10 cellular contexts compared by ENCODE assay signal in genomic region chr17:46264456-46265198, GRCh38. TPM values are rescaled to one million over a fixed set of nuclear protein-coding genes. Genes with fewer than 3 reads are reported as not detected.
DNase-seq lines count a peak whose midpoint lies in the region; ATAC-seq and TF ChIP-seq lines count a peak whose summit lies in the region.
"Had no signal": no experiment of that assay in that cellular context is flagged by ENCODE, and none has a peak within 500 bp of the region (broad histone marks: within the 10 kb centered on the region; RNA-seq: fewer than 3 reads in every experiment).

No MANE protein-coding gene starts in this region.

- intact Hi-C loops in CD8-positive, alpha-beta T cell (cut with DNase I, micrococcal nuclease) = loop anchor here (2.0 to 5.0 kb wide), 3 partner anchors 72 to 372 kb away; partner anchors contain the start of genes KANSL1 (in 2 of the 2) and MAPT (in 1 of the 2)

- peak overlapping the region in 1 of 2 experiments; percentile 47 for H3K4ac ChIP-seq in mesenchymal stem cell (ENCODE audit: low read depth in 1 of 2, low read length in 2 of 2)

- CTCF ChIA-PET in CD8-positive, alpha-beta T cell (lab: Charles Lee) = interaction anchor here (0.7 kb wide), 1 partner anchor 51 kb away, joined by 3 read pairs; no protein-coding TSS in a partner anchor

- no peak for TF ChIP-seq CTCF in CD8-positive, alpha-beta T cell (IDR thresholded peaks at IDR 0.05)
- no peak for TF ChIP-seq CTCF in Peyer's patch (IDR thresholded peaks at IDR 0.05)

- ATAC-seq in CD8-positive, alpha-beta T cell = peak; percentile 59
- peak; percentile 23 to 42 for ATAC-seq in activated naive CD4-positive, alpha-beta T cell treated with anti-CD3 and anti-CD28 coated beads, Interleukin-2, amount 50 U/mL, for 72 hours
- ATAC-seq in GM19035 (IDR thresholded peaks at IDR 0.05; ENCODE audit: unreplicated experiment) = no peak

- no peak overlapping the region for H3K4me3 ChIP-seq in CD8-positive, alpha-beta T cell (ENCODE audit: low read depth, low read length)
- H3K4me3 ChIP-seq in mesenchymal stem cell (ENCODE audit: insufficient read depth in 1 of 2, low read depth in 1 of 2, low read length in 2 of 2) (no peak overlapping the region), Peyer's patch (no peak overlapping the region)

- POLR2A ChIA-PET in CD8-positive, alpha-beta T cell (lab: Charles Lee) = no interaction called here

- peak overlapping the region; percentile 96 for H3K27ac Mint-ChIP-seq in CD8-positive, alpha-beta T cell
- H3K27ac Mint-ChIP-seq in activated naive CD4-positive, alpha-beta T cell treated with anti-CD3 and anti-CD28 coated beads, Interleukin-2, amount 50 U/mL, for 72 hours = peak overlapping the region in 1 of 2 donors; percentile 57

- H3K9me3 ChIP-seq in CD8-positive, alpha-beta T cell (ENCODE audit: low read length) = no peaks in the 10 kb centered on the region
- H3K9me3 ChIP-seq in mesenchymal stem cell (ENCODE audit: control insufficient read depth, low read length) = no peaks in the 10 kb centered on the region
- no peaks in the 10 kb centered on the region for H3K9me3 ChIP-seq in Peyer's patch

- H4K8ac ChIP-seq in mesenchymal stem cell (ENCODE audit: low read length) = no peak overlapping the region

- H3K18ac ChIP-seq in mesenchymal stem cell (ENCODE audit: low read depth in 1 of 2, low read length in 2 of 2) = peak overlapping the region in 1 of 2 experiments; percentile 28

- TF ChIP-seq POLR2A in Peyer's patch (IDR thresholded peaks at IDR 0.05) = no peak

- H2BK12ac ChIP-seq in mesenchymal stem cell (ENCODE audit: low read length in 2 of 2) = peak overlapping the region in 1 of 2 experiments; percentile 29

- H3K79me1 ChIP-seq in mesenchymal stem cell (replicated peaks; ENCODE audit: low read length, poor library complexity, severe bottlenecking) = no peaks in the 10 kb centered on the region

- H2AK5ac ChIP-seq in mesenchymal stem cell (ENCODE audit: low read length, severe bottlenecking) = peak overlapping the region; percentile 16

- peaks cover 34% of the 10 kb centered on the region for H3K4me1 Mint-ChIP-seq in CD8-positive, alpha-beta T cell (ENCODE audit: low read depth)

- H4K91ac ChIP-seq in mesenchymal stem cell (ENCODE audit: low read length) = no peak overlapping the region

- H3K36me3 Mint-ChIP-seq in CD8-positive, alpha-beta T cell = peaks cover 5% of the 10 kb centered on the region
- H3K36me3 Mint-ChIP-seq in activated naive CD4-positive, alpha-beta T cell treated with anti-CD3 and anti-CD28 coated beads, Interleukin-2, amount 50 U/mL, for 72 hours = peaks cover 0 to 6% of the 10 kb centered on the region in 2 donors

- H3K4me3 Mint-ChIP-seq in CD8-positive, alpha-beta T cell = peak overlapping the region; percentile 71

- H3K4me1 ChIP-seq in CD8-positive, alpha-beta T cell (ENCODE audit: insufficient read depth, low read length) = peaks cover 30% of the 10 kb centered on the region
- H3K4me1 ChIP-seq in mesenchymal stem cell (ENCODE audit: control insufficient read depth, insufficient read depth, low read depth, low read length) = peaks cover 23% of the 10 kb centered on the region
- peaks cover 0 to 7% (median 1%) of the 10 kb centered on the region in 4 donors for H3K4me1 ChIP-seq in Peyer's patch

- H2BK5ac ChIP-seq in mesenchymal stem cell (ENCODE audit: low read depth, low read length, poor library complexity, severe bottlenecking) = no peak overlapping the region

- no peaks in the 10 kb centered on the region for H3K27me3 Mint-ChIP-seq in CD8-positive, alpha-beta T cell (ENCODE audit: low read depth)

- H3K9ac ChIP-seq in mesenchymal stem cell (ENCODE audit: low read length) = no peak overlapping the region

- no peaks in the 10 kb centered on the region for H3K36me3 ChIP-seq in CD8-positive, alpha-beta T cell (ENCODE audit: insufficient read depth, low read length)
- no peaks in the 10 kb centered on the region for H3K36me3 ChIP-seq in mesenchymal stem cell (ENCODE audit: control insufficient read depth in 1 of 2, insufficient read depth in 2 of 2, low read depth in 1 of 2, low read length in 2 of 2)
- no peaks in the 10 kb centered on the region for H3K36me3 ChIP-seq in Peyer's patch

- no peak overlapping the region for H2AFZ ChIP-seq in mesenchymal stem cell (ENCODE audit: low read depth, low read length)

- H3K27ac ChIP-seq in CD8-positive, alpha-beta T cell (ENCODE audit: low read depth, low read length) = peak overlapping the region; percentile 66
- H3K27ac ChIP-seq in mesenchymal stem cell (ENCODE audit: low read length, poor library complexity, severe bottlenecking) = peak overlapping the region; percentile 11
- peak overlapping the region in 2 of 4 donors; percentile 25 to 27 for H3K27ac ChIP-seq in Peyer's patch

- no peaks in the 10 kb centered on the region for H3K9me3 Mint-ChIP-seq in CD8-positive, alpha-beta T cell
- no peaks in the 10 kb centered on the region for H3K9me3 Mint-ChIP-seq in activated naive CD4-positive, alpha-beta T cell treated with anti-CD3 and anti-CD28 coated beads, Interleukin-2, amount 50 U/mL, for 72 hours

- peak overlapping the region; percentile 50 for H2BK120ac ChIP-seq in mesenchymal stem cell (ENCODE audit: low read depth, low read length)

- no peak overlapping the region for H3K14ac ChIP-seq in mesenchymal stem cell (ENCODE audit: low read length in 2 of 2)

- no peak overlapping the region for H2BK15ac ChIP-seq in mesenchymal stem cell (ENCODE audit: low read depth, poor library complexity, severe bottlenecking)

- WGBS in mesenchymal stem cell = 16% methylated on average over 3 of the region's 3 CpGs

- H3K27me3 ChIP-seq in CD8-positive, alpha-beta T cell (ENCODE audit: insufficient read depth, low read length) = no peaks in the 10 kb centered on the region
- peaks cover 6 to 12% of the 10 kb centered on the region in 2 experiments for H3K27me3 ChIP-seq in mesenchymal stem cell (ENCODE audit: control insufficient read depth in 1 of 2, insufficient read depth in 1 of 2, low read length in 2 of 2)
- no peaks in the 10 kb centered on the region for H3K27me3 ChIP-seq in Peyer's patch

- peak overlapping the region; percentile 1 for H3K4me2 ChIP-seq in mesenchymal stem cell (ENCODE audit: low read length, poor library complexity, severe bottlenecking)

- no peak overlapping the region for H3K23ac ChIP-seq in mesenchymal stem cell (ENCODE audit: low read length in 2 of 2)

- DNase-seq in CD8-positive, alpha-beta T cell = peak in 5 of 7 experiments; percentile 8 to 70 (median 29)
- peak; percentile 65 for DNase-seq in HS-5 (ENCODE audit: low read depth)
- no peak for DNase-seq in activated naive CD4-positive, alpha-beta T cell treated with anti-CD3 and anti-CD28 coated beads, Interleukin-2, amount 50 U/mL, for 72 hours (ENCODE audit: low spot score in 2 of 2)
- peak; percentile 96 for DNase-seq in mesenchymal stem cell
- DNase-seq in Peyer's patch = no peak
- DNase-seq in medulla oblongata (ENCODE audit: extremely low spot score) = no peak
- DNase-seq in putamen (ENCODE audit: low spot score) = no peak
- DNase-seq: dermis blood vessel endothelial cell, NCI-H446 treated with DMSO at 0.1 percent for 48 hours had no signal

RNA-seq across cellular contexts. Expression of gene LRRC37A, which starts 30.3 kb away (rescaled TPM):
- total RNA-seq in CD8-positive, alpha-beta T cell = 1 to 10 TPM; 2.7 to 3.2 TPM
- 1 to 10 TPM; 2.3 to 3.6 TPM for total RNA-seq in activated naive CD4-positive, alpha-beta T cell treated with anti-CD3 and anti-CD28 coated beads, Interleukin-2, amount 50 U/mL, for 72 hours
- 0.98 TPM for polyA plus RNA-seq in mesenchymal stem cell (2013, experiment 1 of 2)
- 0.99 TPM for polyA plus RNA-seq in mesenchymal stem cell (2013, experiment 2 of 2)
- 10 to 100 TPM in 1 of 4 donors, 1 to 10 TPM in 3; 1.8 to 23.9 (median 3.2) TPM for total RNA-seq in Peyer's patch

Comparison
In these comparisons a context has a peak if more than half of its experiments do, and no peak if none do; other contexts are left out.
1. DNase-seq: peak in CD8-positive, alpha-beta T cell (5 of 7), HS-5 (single experiment) and mesenchymal stem cell (single experiment); none in activated naive CD4-positive, alpha-beta T cell treated with anti-CD3 and anti-CD28 coated beads, Interleukin-2, amount 50 U/mL, for 72 hours (0 of 2), Peyer's patch (0 of 3), medulla oblongata (single experiment) and putamen (single experiment).